13 cellular contexts compared by ENCODE assay signal in the genomic region with DNA sequence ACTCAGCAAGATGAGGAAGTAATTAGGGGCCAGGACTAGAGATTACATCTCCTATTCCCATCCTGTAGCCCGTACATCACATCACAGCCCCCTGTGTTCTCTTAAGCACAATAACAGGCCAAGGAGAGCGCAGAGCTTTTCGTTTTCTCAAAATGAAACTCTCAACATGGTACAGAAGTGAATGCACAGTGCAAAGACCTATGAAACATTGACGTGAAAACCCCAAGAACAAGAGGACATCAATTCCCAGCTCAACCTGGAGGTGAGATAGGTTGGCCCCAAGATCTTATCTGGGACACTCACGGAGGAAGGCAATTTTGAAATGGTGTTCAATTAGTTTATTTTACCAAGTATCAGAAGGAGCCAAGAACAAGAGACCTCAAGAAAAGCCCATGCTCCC. TPM values are rescaled to one million over a fixed set of nuclear protein-coding genes. Genes with fewer than 3 reads are reported as not detected.
DNase-seq lines count a peak whose midpoint lies in the region; ATAC-seq and TF ChIP-seq lines count a peak whose summit lies in the region.
"Had no signal": no experiment of that assay in that cellular context is flagged by ENCODE, and none has a peak within 500 bp of the region (broad histone marks: within the 10 kb centered on the region; RNA-seq: fewer than 3 reads in every experiment).

No MANE protein-coding gene starts in this region.

- H3K27me3 Mint-ChIP-seq in central memory CD8-positive, alpha-beta T cell: no peaks in the 10 kb centered on the region
- H3K27me3 Mint-ChIP-seq: activated B cell treated with CpG ODN at 0.5 μM for 24 hours had no signal

- DNase-seq in GM10266 (ENCODE audit: extremely low spot score): peak; percentile 56
- no peak for DNase-seq in central memory CD8-positive, alpha-beta T cell (ENCODE audit: low spot score in 2 of 2)
- no peak for DNase-seq in islet precursor cell
- DNase-seq in A172 (ENCODE audit: low spot score): no peak
- no peak for DNase-seq in NCI-H1436 (lab: John Stamatoyannopoulos, UW)
- no peak for DNase-seq in sciatic nerve (ENCODE audit: low spot score)
- DNase-seq: activated B cell treated with CpG ODN at 0.5 μM for 24 hours; Caco-2; effector CD4-positive, alpha-beta T cell; NCI-H774; stimulated activated CD4-positive, alpha-beta T cell treated with anti-CD3 and anti-CD28 coated beads, Interleukin-15, amount 100 ng/mL, for 24 hours had no signal

- H3K27ac Mint-ChIP-seq in central memory CD8-positive, alpha-beta T cell (ENCODE audit: low read depth): peak overlapping the region; percentile 94

- peaks cover 49% of the 10 kb centered on the region for H3K36me3 Mint-ChIP-seq in central memory CD8-positive, alpha-beta T cell (ENCODE audit: insufficient read depth)

- ATAC-seq in GM19463 (IDR thresholded peaks at IDR 0.05; ENCODE audit: unreplicated experiment) (peak; percentile 72), HG03139 (IDR thresholded peaks at IDR 0.05; ENCODE audit: unreplicated experiment) (peak; percentile 49), sciatic nerve (no peak)
- ATAC-seq in central memory CD8-positive, alpha-beta T cell (replicated peaks; ENCODE audit: extremely low read depth, poor library complexity, severe bottlenecking): no peak

- intact Hi-C loops in sciatic nerve (cut with DNase I): no loop called here

- H3K4me3 Mint-ChIP-seq in central memory CD8-positive, alpha-beta T cell: peak overlapping the region; percentile 69
- H3K4me3 Mint-ChIP-seq: activated B cell treated with CpG ODN at 0.5 μM for 24 hours had no signal

- H3K4me1 Mint-ChIP-seq in central memory CD8-positive, alpha-beta T cell: peaks cover 96% of the 10 kb centered on the region

- H3K9me3 Mint-ChIP-seq in central memory CD8-positive, alpha-beta T cell: no peaks in the 10 kb centered on the region
- H3K9me3 Mint-ChIP-seq: activated B cell treated with CpG ODN at 0.5 μM for 24 hours had no signal

- TF ChIP-seq CTCF in GM10266 (IDR thresholded peaks at IDR 0.05; ENCODE audit: control insufficient read depth, insufficient read depth, low read depth, missing control alignments): no peak

RNA-seq across cellular contexts. Expression of a gene that starts 9.0 kb away (rescaled TPM):
- 0.14 TPM in 1 of 2 replicates, not detected in the other for total RNA-seq in A172 (2014; rRNA removed; shearing (Covaris generic))
- 15.1 TPM for total RNA-seq in sciatic nerve
- total RNA-seq: Caco-2 had no signal

Comparison
In these comparisons a context has a peak if more than half of its experiments do, and no peak if none do; other contexts are left out.
1. ATAC-seq: peak in GM19463 (single experiment) and HG03139 (single experiment); none in central memory CD8-positive, alpha-beta T cell (single experiment) and sciatic nerve (single experiment).
2. RNA of a gene that starts 9.0 kb away (total RNA-seq): 15.1 TPM in sciatic nerve (single experiment); 0.14 TPM in A172; every median in the first group is over 10 times any median in the second.